In genomic region chr18:433960-434359, GRCh38 we compare ENCODE assay signal across 18 cellular contexts.
DNase-seq lines count a peak whose midpoint lies in the region; TF ChIP-seq lines count a peak whose summit lies in the region.
"Had no signal": no experiment of that assay in that cellular context is flagged by ENCODE, and none has a peak within 500 bp of the region (broad histone marks: within the 10 kb centered on the region; RNA-seq: fewer than 3 reads in every experiment).

No MANE protein-coding gene starts in this region.

- H3K18ac ChIP-seq in trophoblast cell (ENCODE audit: low read length) = no peak overlapping the region

- peaks cover 0 to 9% of the 10 kb centered on the region in 2 experiments; a peak in 2 of 4 replicates for H3K4me1 ChIP-seq in SK-N-SH (ENCODE audit: control insufficient read depth in 1 of 2, insufficient read depth in 2 of 2, low read depth in 1 of 2, low read length in 1 of 2)
- no peaks in the 10 kb centered on the region for H3K4me1 ChIP-seq in fibroblast of lung (ENCODE audit: control insufficient read depth, extremely low read depth, insufficient read depth, low read length)
- H3K4me1 ChIP-seq in neutrophil (ENCODE audit: control insufficient read depth in 1 of 2, insufficient read depth in 1 of 2, low read depth in 1 of 2, low read length in 1 of 2) = peaks cover 45 to 48% of the 10 kb centered on the region in 2 experiments
- no peaks in the 10 kb centered on the region for H3K4me1 ChIP-seq in trophoblast cell (ENCODE audit: control insufficient read depth in 1 of 2, insufficient read depth in 2 of 2, low read length in 2 of 2)

- no peak for TF ChIP-seq RAD21 in SK-N-SH (IDR thresholded peaks at IDR 0.05; ENCODE audit: low read length)

- no peak overlapping the region for H2AK5ac ChIP-seq in trophoblast cell (ENCODE audit: low read length)

- TF ChIP-seq EP300 in SK-N-SH (IDR thresholded peaks at IDR 0.05; ENCODE audit: borderline replicate concordance in 1 of 2, low read depth in 1 of 2, low read length in 1 of 2) = no peak

- DNase-seq in EL = peak; percentile 35
- DNase-seq in SK-N-SH = no peak
- peak; percentile 25 to 53 for DNase-seq in fibroblast of lung (ENCODE audit: low read depth in 2 of 2)
- no peak for DNase-seq in GF-D8 (lab: John Stamatoyannopoulos, UW)
- DNase-seq in trophoblast cell = no peak
- no peak for DNase-seq in NCI-H187 (lab: John Stamatoyannopoulos, UW)
- DNase-seq in hippocampal formation (lab: John Stamatoyannopoulos, UW) = no peak
- DNase-seq: ACHN; CD4-positive, alpha-beta memory T cell; H9; NCI-H1417; NCI-H2029; NCI-H2171 treated with DMSO at 0.1 percent for 48 hours; NCI-H446 treated with DMSO at 0.1 percent for 48 hours; NK-92 treated with Interleukin-12 subunit alpha and Interleukin-12 subunit beta, amount 100 ng/mL, for 24 hours; OCI-M1 had no signal

- no peaks in the 10 kb centered on the region for H3K9me3 ChIP-seq in SK-N-SH
- no peaks in the 10 kb centered on the region for H3K9me3 ChIP-seq in fibroblast of lung (ENCODE audit: control insufficient read depth, insufficient read depth, low read depth, low read length)
- no peaks in the 10 kb centered on the region for H3K9me3 ChIP-seq in neutrophil
- H3K9me3 ChIP-seq in trophoblast cell (ENCODE audit: insufficient read depth, low read depth, low read length) = no peaks in the 10 kb centered on the region

- H2AFZ ChIP-seq in SK-N-SH (ENCODE audit: low read depth) = no peak overlapping the region
- H2AFZ ChIP-seq in fibroblast of lung (ENCODE audit: low read length) = no peak overlapping the region
- H2AFZ ChIP-seq in trophoblast cell (ENCODE audit: insufficient read depth, low read length, poor library complexity) = no peak overlapping the region

- H3K79me2 ChIP-seq in SK-N-SH (ENCODE audit: insufficient read depth) = no peaks in the 10 kb centered on the region
- no peaks in the 10 kb centered on the region for H3K79me2 ChIP-seq in fibroblast of lung (ENCODE audit: control insufficient read depth, insufficient read depth, low read length)
- H3K79me2 ChIP-seq in trophoblast cell (ENCODE audit: control insufficient read depth, insufficient read depth, low read length, poor library complexity) = no peaks in the 10 kb centered on the region

- no peak overlapping the region for H3K23ac ChIP-seq in trophoblast cell (ENCODE audit: low read length)

- no peak overlapping the region for H2BK12ac ChIP-seq in trophoblast cell (ENCODE audit: low read length)

- H3K27ac ChIP-seq in SK-N-SH (ENCODE audit: low read depth in 2 of 2, low read length in 1 of 2) = peak overlapping the region in 1 of 2 experiments; percentile 63; a peak in 2 of 4 replicates
- no peak overlapping the region for H3K27ac ChIP-seq in fibroblast of lung (ENCODE audit: insufficient read depth, low read length)
- H3K27ac ChIP-seq in neutrophil = peak overlapping the region; percentile 14
- H3K27ac ChIP-seq in trophoblast cell (ENCODE audit: low read depth, low read length) = no peak overlapping the region
- H3K27ac ChIP-seq: RWPE1 had no signal

- no peak overlapping the region for H3K14ac ChIP-seq in trophoblast cell (ENCODE audit: low read length)

- POLR2A ChIA-PET in SK-N-SH (lab: Yijun Ruan, JAX) = no interaction called here

- H2BK5ac ChIP-seq in trophoblast cell (ENCODE audit: low read depth, low read length, poor library complexity) = no peak overlapping the region

- H3K4me3 ChIP-seq in SK-N-SH (ENCODE audit: low read depth in 2 of 2, low read length in 1 of 2) = no peak overlapping the region
- H3K4me3 ChIP-seq in fibroblast of lung (replicated peaks in 1 of 4; ENCODE audit: control extremely low read depth in 1 of 4, insufficient read depth in 1 of 4, low read depth in 3 of 4, low read length in 4 of 4) = no peak overlapping the region
- H3K4me3 ChIP-seq in neutrophil (ENCODE audit: low read depth in 1 of 2, low read length in 1 of 2) = no peak overlapping the region
- no peak overlapping the region for H3K4me3 ChIP-seq in trophoblast cell (ENCODE audit: low read depth, low read length)

- H3K27me3 ChIP-seq in SK-N-SH (ENCODE audit: insufficient read depth) (no peaks in the 10 kb centered on the region), fibroblast of lung (ENCODE audit: control insufficient read depth, insufficient read depth, low read length) (no peaks in the 10 kb centered on the region), neutrophil (no peaks in the 10 kb centered on the region), trophoblast cell (ENCODE audit: insufficient read depth, low read length) (no peaks in the 10 kb centered on the region)

- H4K20me1 ChIP-seq in SK-N-SH (ENCODE audit: insufficient read depth) (no peaks in the 10 kb centered on the region), fibroblast of lung (ENCODE audit: control insufficient read depth, extremely low read depth, insufficient read depth, low read length) (no peaks in the 10 kb centered on the region)

- no peak overlapping the region for H3K4ac ChIP-seq in trophoblast cell (ENCODE audit: low read depth, low read length)

- no peak overlapping the region for H4K8ac ChIP-seq in trophoblast cell (ENCODE audit: low read depth, low read length)

- no peak overlapping the region for H2BK120ac ChIP-seq in trophoblast cell (ENCODE audit: insufficient read depth, low read length, poor library complexity)

- WGBS in SK-N-SH (ENCODE audit: low lambda C conversion rate) = 61% methylated on average over 2 of the region's 2 CpGs
- no CpG with 5 or more reads among the region's 2 CpGs for WGBS in trophoblast cell (ENCODE audit: extremely low coverage, insufficient coverage, insufficient read length)

- peak overlapping the region; percentile 24; the same call in 1 of the 2 replicates for H3K9ac ChIP-seq in SK-N-SH
- H3K9ac ChIP-seq in fibroblast of lung (ENCODE audit: insufficient read depth, low read length) = no peak overlapping the region
- H3K9ac ChIP-seq in trophoblast cell (ENCODE audit: low read length) = no peak overlapping the region

- no peak overlapping the region for H4K12ac ChIP-seq in trophoblast cell (ENCODE audit: low read depth, low read length)

- TF ChIP-seq CTCF in SK-N-SH (IDR thresholded peaks at IDR 0.05) = no peak
- no peak for TF ChIP-seq CTCF in fibroblast of lung (conservative IDR thresholded peaks at IDR 0.05 in 1 of 2, IDR thresholded peaks at IDR 0.05 in 1 of 2; ENCODE audit: low read depth in 1 of 2, low read length in 2 of 2)
- no peak for TF ChIP-seq CTCF in neutrophil (IDR thresholded peaks at IDR 0.05)

- peaks cover 9% of the 10 kb centered on the region for H3F3A ChIP-seq in SK-N-SH (replicated peaks; ENCODE audit: insufficient read depth)

- H3K36me3 ChIP-seq in SK-N-SH (replicated peaks in 1 of 2; ENCODE audit: control insufficient read depth in 1 of 2, insufficient read depth in 2 of 2, low read length in 1 of 2) = no peaks in the 10 kb centered on the region
- no peaks in the 10 kb centered on the region for H3K36me3 ChIP-seq in fibroblast of lung (ENCODE audit: control insufficient read depth, insufficient read depth, low read length)
- no peaks in the 10 kb centered on the region for H3K36me3 ChIP-seq in neutrophil
- no peaks in the 10 kb centered on the region for H3K36me3 ChIP-seq in trophoblast cell (ENCODE audit: control insufficient read depth in 1 of 2, insufficient read depth in 2 of 2, low read length in 2 of 2)

- H3K79me1 ChIP-seq in trophoblast cell (ENCODE audit: low read length) = no peaks in the 10 kb centered on the region

- no peak overlapping the region for H4K91ac ChIP-seq in trophoblast cell (ENCODE audit: low read depth, low read length)

- CTCF ChIA-PET in SK-N-SH (lab: Yijun Ruan, JAX) = no interaction called here

- peak overlapping the region; percentile 19; the same call in 1 of the 2 replicates for H3K4me2 ChIP-seq in SK-N-SH
- no peak overlapping the region for H3K4me2 ChIP-seq in fibroblast of lung (ENCODE audit: extremely low read depth, insufficient read depth, low read length)
- H3K4me2 ChIP-seq in trophoblast cell (ENCODE audit: low read length) = no peak overlapping the region

- no peaks in the 10 kb centered on the region for H3K9me2 ChIP-seq in SK-N-SH

TF ChIP-seq in SK-N-SH, 30 proteins besides CTCF, POLR2A, EP300 and RAD21:
- TF ChIP-seq POLR2AphosphoS5 (IDR thresholded peaks at IDR 0.05; ENCODE audit: low read depth, low read length) (no peak), EZH2phosphoT487 (IDR thresholded peaks at IDR 0.05; ENCODE audit: borderline replicate concordance, low read depth) (no peak), JUND (IDR thresholded peaks at IDR 0.05) (0 out of 2 replicates have a peak, but pooled peaks have one; percentile 31), FOSL2 (IDR thresholded peaks at IDR 0.05; ENCODE audit: borderline replicate concordance, low read depth) (peak; percentile 43; the same call in 1 of the 2 replicates), MEF2A (IDR thresholded peaks at IDR 0.05; ENCODE audit: borderline replicate concordance, low read depth) (peak; percentile 83)

Comparison
In these comparisons a context has a peak if more than half of its experiments do, and no peak if none do; other contexts are left out.
1. DNase-seq: peak in EL (single experiment) and fibroblast of lung (2 of 2); none in SK-N-SH (single experiment), GF-D8 (single experiment), trophoblast cell (0 of 2), NCI-H187 (0 of 2) and hippocampal formation (0 of 2).